ENCODE assay signal across 18 cellular contexts in genomic region chr12:124357616-124358015, GRCh38.
A peak's percentile ranks its signal among the peaks of the same experiment; 100 is the strongest.
DNase-seq lines count a peak whose midpoint lies in the region; ATAC-seq, FAIRE-seq and TF ChIP-seq lines count a peak whose summit lies in the region.
"Had no signal": no experiment of that assay in that cellular context is flagged by ENCODE, and none has a peak within 500 bp of the region (broad histone marks: within the 10 kb centered on the region; RNA-seq: fewer than 3 reads in every experiment).

No MANE protein-coding gene starts in this region.

- no peak for TF ChIP-seq CTCF in IMR-90 (conservative IDR thresholded peaks at IDR 0.05; ENCODE audit: low read depth, low read length)
- TF ChIP-seq CTCF in H1 (IDR thresholded peaks at IDR 0.05; ENCODE audit: control extremely low read depth in 1 of 3, insufficient read depth in 1 of 3, low read depth in 1 of 3, low read length in 3 of 3): no peak
- TF ChIP-seq CTCF in smooth muscle cell (IDR thresholded peaks at IDR 0.05; ENCODE audit: borderline replicate concordance, insufficient read depth, poor library complexity, severe bottlenecking): no peak

- TF ChIP-seq RAD21 in IMR-90 (IDR thresholded peaks at IDR 0.05; ENCODE audit: low read length): no peak
- TF ChIP-seq RAD21 in H1 (IDR thresholded peaks at IDR 0.05 in 1 of 2, conservative IDR thresholded peaks at IDR 0.05 in 1 of 2; ENCODE audit: low read depth in 2 of 2, low read length in 2 of 2): no peak

- ATAC-seq in CD4-positive, CD25-positive, alpha-beta regulatory T cell (ENCODE audit: low read depth in 2 of 2): no peak
- no peak for ATAC-seq in IMR-90 (ENCODE audit: low read depth)
- ATAC-seq: HepG2 had no signal

- no peaks in the 10 kb centered on the region; the same call in 1 of the 2 replicates for H3K23me2 ChIP-seq in H1 (ENCODE audit: low read depth, low read length)

- H3K4me1 ChIP-seq in CD4-positive, CD25-positive, alpha-beta regulatory T cell (ENCODE audit: control insufficient read depth, insufficient read depth, low read length, poor library complexity, severe bottlenecking): no peaks in the 10 kb centered on the region
- H3K4me1 ChIP-seq in IMR-90 (ENCODE audit: control insufficient read depth, insufficient read depth, low read length) (no peaks in the 10 kb centered on the region), H1 (replicated peaks in 1 of 4; ENCODE audit: control insufficient read depth in 3 of 4, insufficient read depth in 4 of 4, low read length in 3 of 4) (no peaks in the 10 kb centered on the region), neuronal stem cell (ENCODE audit: control insufficient read depth in 2 of 2, insufficient read depth in 1 of 2, low read depth in 1 of 2, low read length in 2 of 2) (no peaks in the 10 kb centered on the region), smooth muscle cell (ENCODE audit: low read depth) (no peaks in the 10 kb centered on the region)
- H3K4me1 ChIP-seq: HAP-1 had no signal

- H2BK15ac ChIP-seq in IMR-90 (ENCODE audit: low read depth, low read length) (no peak overlapping the region), H1 (ENCODE audit: low read length) (no peak overlapping the region), neuronal stem cell (ENCODE audit: low read length) (no peak overlapping the region)

- H2BK120ac ChIP-seq in IMR-90 (ENCODE audit: low read depth, low read length) (no peak overlapping the region), H1 (replicated peaks; ENCODE audit: low read depth, low read length) (no peak overlapping the region), neuronal stem cell (ENCODE audit: low read depth, low read length) (no peak overlapping the region)

- H2AFZ ChIP-seq in IMR-90 (replicated peaks; ENCODE audit: low read length, poor library complexity) (no peak overlapping the region), H1 (ENCODE audit: low read length) (no peak overlapping the region), neuronal stem cell (ENCODE audit: low read length) (no peak overlapping the region), smooth muscle cell (ENCODE audit: low read depth) (no peak overlapping the region)

- H3K9me1 ChIP-seq in IMR-90 (ENCODE audit: insufficient read depth, low read length): no peaks in the 10 kb centered on the region

- H3K27me3 ChIP-seq in CD4-positive, CD25-positive, alpha-beta regulatory T cell (ENCODE audit: control insufficient read depth, insufficient read depth, low read length): no peaks in the 10 kb centered on the region
- H3K27me3 ChIP-seq in IMR-90 (ENCODE audit: control insufficient read depth, insufficient read depth, low read length): no peaks in the 10 kb centered on the region
- H3K27me3 ChIP-seq in H1 (replicated peaks in 1 of 4; ENCODE audit: control insufficient read depth in 3 of 4, extremely low read depth in 1 of 4, insufficient read depth in 3 of 4, low read length in 3 of 4): no peaks in the 10 kb centered on the region
- no peaks in the 10 kb centered on the region for H3K27me3 ChIP-seq in neuronal stem cell (ENCODE audit: control insufficient read depth in 3 of 3, insufficient read depth in 3 of 3, low read depth in 1 of 3, low read length in 3 of 3)
- H3K27me3 ChIP-seq in smooth muscle cell (ENCODE audit: low read depth): no peaks in the 10 kb centered on the region

- peak overlapping the region; percentile 35; the same call in 1 of the 2 replicates for H2BK12ac ChIP-seq in H1 (ENCODE audit: low read depth, low read length)
- no peak overlapping the region for H2BK12ac ChIP-seq in neuronal stem cell (ENCODE audit: low read length)

- peaks cover 19 to 60% of the 10 kb centered on the region in 2 experiments for H3K79me1 ChIP-seq in IMR-90 (ENCODE audit: low read depth in 1 of 2, low read length in 2 of 2)
- peaks cover 7% of the 10 kb centered on the region for H3K79me1 ChIP-seq in H1 (ENCODE audit: low read depth, low read length)
- peaks cover 6% of the 10 kb centered on the region for H3K79me1 ChIP-seq in neuronal stem cell (ENCODE audit: low read depth, low read length)

- no peak for FAIRE-seq in H1 (lab: Jason Lieb, UNC)
- FAIRE-seq: A204.1, G401.6, GM19239, HepG2 had no signal

- no peak overlapping the region for H3K4me3 ChIP-seq in CD4-positive, CD25-positive, alpha-beta regulatory T cell (ENCODE audit: low read depth, low read length)
- H3K4me3 ChIP-seq in IMR-90 (ENCODE audit: insufficient read depth, low read depth, low read length) (no peak overlapping the region), H1 (ENCODE audit: extremely low read depth in 1 of 4, insufficient read depth in 2 of 4, low read depth in 3 of 4, low read length in 4 of 4) (no peak overlapping the region), neuronal stem cell (ENCODE audit: low read length in 2 of 2) (no peak overlapping the region), smooth muscle cell (no peak overlapping the region)
- H3K4me3 ChIP-seq: HAP-1 had no signal

- H2BK5ac ChIP-seq in IMR-90 (ENCODE audit: low read depth, low read length, poor library complexity, severe bottlenecking) (no peak overlapping the region), H1 (ENCODE audit: low read depth, low read length) (no peak overlapping the region), neuronal stem cell (ENCODE audit: low read length) (no peak overlapping the region)

- no peak overlapping the region for H2BK20ac ChIP-seq in IMR-90 (ENCODE audit: low read depth, low read length)
- no peak overlapping the region for H2BK20ac ChIP-seq in H1 (ENCODE audit: low read length)

- H3K56ac ChIP-seq in IMR-90 (ENCODE audit: extremely low read depth, insufficient read depth, low read length): no peak overlapping the region
- no peak overlapping the region for H3K56ac ChIP-seq in H1 (replicated peaks; ENCODE audit: insufficient read length, low read depth, low read length)

- H3F3A ChIP-seq in smooth muscle cell (ENCODE audit: low read depth): no peaks in the 10 kb centered on the region

- no peak overlapping the region for H3K4me3 Mint-ChIP-seq in CD4-positive, CD25-positive, alpha-beta regulatory T cell
- H3K4me3 Mint-ChIP-seq: B cell; CD4-positive, alpha-beta memory T cell had no signal

- no peak overlapping the region for H4K8ac ChIP-seq in IMR-90 (ENCODE audit: low read depth in 2 of 2, low read length in 2 of 2)
- H4K8ac ChIP-seq in H1 (ENCODE audit: extremely low read depth, insufficient read depth, low read length): no peak overlapping the region
- peak overlapping the region; percentile 96 for H4K8ac ChIP-seq in neuronal stem cell (ENCODE audit: low read depth, low read length)

- H3K4me2 ChIP-seq in IMR-90 (ENCODE audit: low read depth, low read length) (no peak overlapping the region), H1 (ENCODE audit: insufficient read depth in 1 of 2, low read depth in 2 of 2, low read length in 2 of 2) (no peak overlapping the region), neuronal stem cell (ENCODE audit: insufficient read depth, low read length, poor library complexity, severe bottlenecking) (no peak overlapping the region), smooth muscle cell (no peak overlapping the region)

- POLR2A ChIA-PET in IMR-90 (lab: Charles Lee; ENCODE audit: unreplicated experiment) (no interaction called here), H1 (lab: Charles Lee; ENCODE audit: partially characterized antibody) (no interaction called here)

- H3K18ac ChIP-seq in IMR-90 (ENCODE audit: low read depth, low read length): no peak overlapping the region
- no peak overlapping the region for H3K18ac ChIP-seq in H1 (ENCODE audit: extremely low read depth, low read length)
- no peak overlapping the region for H3K18ac ChIP-seq in neuronal stem cell (ENCODE audit: low read length)

- dilution Hi-C loops in IMR-90 (cut with HindIII; ENCODE audit: low sequenced_read_pairs, unreplicated experiment): no loop called here

- H3K4ac ChIP-seq in IMR-90 (ENCODE audit: low read depth, low read length): no peak overlapping the region
- H3K4ac ChIP-seq in H1 (replicated peaks; ENCODE audit: insufficient read length, low read depth, low read length): no peak overlapping the region
- no peak overlapping the region for H3K4ac ChIP-seq in neuronal stem cell (ENCODE audit: low read length)

- DNase-seq in CD4-positive, CD25-positive, alpha-beta regulatory T cell: no peak
- no peak for DNase-seq in IMR-90
- DNase-seq in H1 (ENCODE audit: low read depth in 1 of 2, low spot score in 2 of 2): no peak
- no peak for DNase-seq in neuronal stem cell (ENCODE audit: low spot score)
- DNase-seq in smooth muscle cell (lab: John Stamatoyannopoulos, UW; ENCODE audit: unreplicated experiment): no peak
- no peak for DNase-seq in DMS153 (lab: John Stamatoyannopoulos, UW)
- DNase-seq in NCI-H2171 (lab: John Stamatoyannopoulos, UW): no peak
- DNase-seq: C1 segment of cervical spinal cord; CD4-positive, alpha-beta memory T cell; DMS79 treated with DMSO at 0.1 percent for 48 hours; EL; GOT3 had no signal

- no peak overlapping the region for H3K27ac ChIP-seq in CD4-positive, CD25-positive, alpha-beta regulatory T cell (ENCODE audit: insufficient read depth, low read length, poor library complexity, severe bottlenecking)
- H3K27ac ChIP-seq in IMR-90 (ENCODE audit: insufficient read depth, low read length) (no peak overlapping the region), H1 (ENCODE audit: low read depth, low read length) (no peak overlapping the region), neuronal stem cell (replicated peaks; ENCODE audit: low read length) (no peak overlapping the region), smooth muscle cell (ENCODE audit: low read depth) (no peak overlapping the region)

- H3K79me2 ChIP-seq in H1 (ENCODE audit: control insufficient read depth in 1 of 2, insufficient read depth in 2 of 2, low read length in 2 of 2) (no peaks in the 10 kb centered on the region), smooth muscle cell (ENCODE audit: low read depth) (no peaks in the 10 kb centered on the region)

- H2AK5ac ChIP-seq in IMR-90 (ENCODE audit: low read depth, low read length) (no peak overlapping the region), H1 (ENCODE audit: low read depth, low read length) (no peak overlapping the region), neuronal stem cell (ENCODE audit: low read depth, low read length) (no peak overlapping the region)

- in situ Hi-C loops in IMR-90 (cut with MboI; ENCODE audit: low sequenced_read_pairs): no loop called here

- H4K91ac ChIP-seq in IMR-90 (ENCODE audit: insufficient read depth, low read depth, low read length): no peak overlapping the region
- no peak overlapping the region for H4K91ac ChIP-seq in H1 (replicated peaks; ENCODE audit: insufficient read length, low read length)
- H4K91ac ChIP-seq in neuronal stem cell (ENCODE audit: low read depth, low read length, poor library complexity): peak overlapping the region; percentile 92

- no peaks in the 10 kb centered on the region for H3K9me3 Mint-ChIP-seq in CD4-positive, CD25-positive, alpha-beta regulatory T cell
- H3K9me3 Mint-ChIP-seq: CD4-positive, alpha-beta memory T cell had no signal

- H3K27ac Mint-ChIP-seq in CD4-positive, CD25-positive, alpha-beta regulatory T cell: peak overlapping the region in 2 of 3 donors; percentile 44 to 87
- H3K27ac Mint-ChIP-seq: B cell had no signal

- WGBS in IMR-90 (ENCODE audit: extremely low coverage in 2 of 2, insufficient read length in 1 of 2), 2 experiments: 93% methylated on average over 14 of the region's 15 CpGs; no CpG with 5 or more reads in 1 of the 2 experiments
- 95% methylated on average over 15 of the region's 15 CpGs; no CpG with 5 or more reads in 1 of the 2 experiments for WGBS in H1 (ENCODE audit: extremely low coverage in 1 of 2, insufficient coverage in 1 of 2, insufficient read length in 1 of 2, insufficient replicate concordance in 2 of 2, low coverage in 1 of 2, low lambda C conversion rate in 2 of 2, missing lambda C conversion rate in 1 of 2), 2 experiments
- no CpG with 5 or more reads among the region's 15 CpGs for WGBS in neuronal stem cell (ENCODE audit: extremely low coverage in 2 of 2, insufficient read length in 2 of 2, insufficient replicate concordance in 1 of 2), 2 donors
- WGBS in smooth muscle cell (ENCODE audit: low lambda C conversion rate): 97% methylated on average over 15 of the region's 15 CpGs

- no peak overlapping the region for H3K9ac ChIP-seq in IMR-90 (ENCODE audit: low read depth, low read length)
- H3K9ac ChIP-seq in H1 (replicated peaks in 1 of 4; ENCODE audit: extremely low read depth in 1 of 4, low read depth in 3 of 4, low read length in 3 of 4): no peak overlapping the region
- H3K9ac ChIP-seq in neuronal stem cell (ENCODE audit: low read depth, low read length, poor library complexity): no peak overlapping the region
- H3K9ac ChIP-seq in smooth muscle cell (ENCODE audit: low read depth): no peak overlapping the region

- no peak for TF ChIP-seq POLR2A in IMR-90 (IDR thresholded peaks at IDR 0.05; ENCODE audit: low read depth, low read length)
- TF ChIP-seq POLR2A in H1 (IDR thresholded peaks at IDR 0.05; ENCODE audit: control extremely low read depth in 1 of 2, low read depth in 2 of 2, low read length in 2 of 2): no peak

- CTCF ChIA-PET in IMR-90 (lab: Yijun Ruan, JAX): no interaction called here
- CTCF ChIA-PET in H1 (lab: Charles Lee; ENCODE audit: partially characterized antibody): interaction anchor here (0.7 to 2.2 kb wide), 2 partner anchors 16 to 22 kb away, joined by 3 to 7 read pairs; no protein-coding TSS in a partner anchor

- H3K36me3 ChIP-seq in CD4-positive, CD25-positive, alpha-beta regulatory T cell (ENCODE audit: control insufficient read depth, insufficient read depth, low read length): peaks cover 75% of the 10 kb centered on the region
- H3K36me3 ChIP-seq in IMR-90 (ENCODE audit: control insufficient read depth, insufficient read depth, low read length) (peaks cover 86% of the 10 kb centered on the region), H1 (ENCODE audit: control insufficient read depth in 2 of 4, insufficient read depth in 4 of 4, low read length in 3 of 4) (peaks cover 18 to 64% (median 31%) of the 10 kb centered on the region in 4 experiments), neuronal stem cell (replicated peaks in 1 of 2; ENCODE audit: control insufficient read depth in 2 of 2, insufficient read depth in 2 of 2, low read length in 2 of 2) (peaks cover 51 to 66% of the 10 kb centered on the region in 2 donors), smooth muscle cell (ENCODE audit: low read depth) (peaks cover 10% of the 10 kb centered on the region)

- peaks cover 77% of the 10 kb centered on the region for H4K20me1 ChIP-seq in IMR-90 (ENCODE audit: insufficient read depth, low read length)
- H4K20me1 ChIP-seq in H1 (replicated peaks in 1 of 2; ENCODE audit: control insufficient read depth in 1 of 2, insufficient read depth in 2 of 2, low read length in 2 of 2): peaks cover 6 to 15% of the 10 kb centered on the region in 2 experiments
- peaks cover 99% of the 10 kb centered on the region for H4K20me1 ChIP-seq in smooth muscle cell (ENCODE audit: low read depth)

- intact Hi-C loops in IMR-90 (cut with micrococcal nuclease): no loop called here

- H3K36me3 Mint-ChIP-seq in CD4-positive, CD25-positive, alpha-beta regulatory T cell: peaks cover 24% of the 10 kb centered on the region

- TSS peak; percentile 22 for BruUV-seq in IMR-90 (replicated peaks; lab: Mats Ljungman, UMichigan)

- H3K23ac ChIP-seq in IMR-90 (ENCODE audit: low read depth, low read length) (no peak overlapping the region), H1 (ENCODE audit: insufficient read length) (no peak overlapping the region), neuronal stem cell (ENCODE audit: low read depth, low read length, poor library complexity) (peak overlapping the region; percentile 80)

- H2AK9ac ChIP-seq in IMR-90 (replicated peaks; ENCODE audit: low read depth, low read length, poor library complexity): no peak overlapping the region

- H3K14ac ChIP-seq in IMR-90 (replicated peaks; ENCODE audit: low read depth, low read length) (no peak overlapping the region), H1 (ENCODE audit: insufficient read length) (no peak overlapping the region), neuronal stem cell (ENCODE audit: low read length) (no peak overlapping the region)

- no peaks in the 10 kb centered on the region for H3K27me3 Mint-ChIP-seq in CD4-positive, CD25-positive, alpha-beta regulatory T cell
- H3K27me3 Mint-ChIP-seq: B cell; CD4-positive, alpha-beta memory T cell had no signal

- no peaks in the 10 kb centered on the region for H3K9me3 ChIP-seq in CD4-positive, CD25-positive, alpha-beta regulatory T cell (ENCODE audit: control insufficient read depth in 2 of 2, low read length in 2 of 2)
- H3K9me3 ChIP-seq in IMR-90 (ENCODE audit: control insufficient read depth, insufficient read depth, low read length) (no peaks in the 10 kb centered on the region), H1 (ENCODE audit: insufficient read depth in 2 of 2, low read depth in 1 of 2, low read length in 1 of 2) (no peaks in the 10 kb centered on the region), neuronal stem cell (replicated peaks in 1 of 2; ENCODE audit: control insufficient read depth in 2 of 2, insufficient read depth in 1 of 2, low read depth in 1 of 2, low read length in 2 of 2) (peaks cover 0 to 4% of the 10 kb centered on the region in 2 donors), smooth muscle cell (replicated peaks; ENCODE audit: low read depth) (no peaks in the 10 kb centered on the region)
- H3K9me3 ChIP-seq: HAP-1 had no signal

- H3K4me1 Mint-ChIP-seq in CD4-positive, CD25-positive, alpha-beta regulatory T cell: no peaks in the 10 kb centered on the region
- H3K4me1 Mint-ChIP-seq: B cell had no signal

- TF ChIP-seq EP300 in H1 (IDR thresholded peaks at IDR 0.05; ENCODE audit: borderline replicate concordance in 1 of 2, low read depth in 2 of 2, low read length in 2 of 2): no peak

- H4K5ac ChIP-seq in IMR-90 (ENCODE audit: low read depth, low read length) (no peak overlapping the region), H1 (ENCODE audit: insufficient read length, low read depth, low read length) (no peak overlapping the region)
